ENCODE assay signal across 21 cellular contexts in the genomic region with DNA sequence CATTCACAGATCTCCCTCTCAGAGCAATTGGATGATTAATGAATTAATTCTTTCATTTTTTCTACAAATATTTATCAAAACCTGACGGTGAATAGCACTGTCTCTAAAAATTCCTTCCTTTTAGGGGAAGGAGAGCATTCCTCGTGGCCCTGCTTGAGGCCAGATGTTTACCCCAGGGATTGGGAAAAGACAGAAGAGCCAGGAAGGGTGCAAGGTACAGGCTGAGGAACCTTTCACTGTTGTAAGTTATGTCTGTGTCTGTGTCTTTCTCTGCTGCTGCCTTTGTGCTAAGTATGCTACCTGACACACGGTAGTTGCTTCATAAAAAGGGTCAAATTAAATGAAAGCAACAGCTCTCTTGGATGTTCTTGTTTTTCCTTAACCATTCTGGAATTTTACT. TPM values are rescaled to one million over a fixed set of nuclear protein-coding genes. Genes with fewer than 3 reads are reported as not detected.
DNase-seq lines count a peak whose midpoint lies in the region; ATAC-seq, FAIRE-seq and TF ChIP-seq lines count a peak whose summit lies in the region.
"Had no signal": no experiment of that assay in that cellular context is flagged by ENCODE, and none has a peak within 500 bp of the region (broad histone marks: within the 10 kb centered on the region; RNA-seq: fewer than 3 reads in every experiment).

No MANE protein-coding gene starts in this region.

- H3K9ac ChIP-seq in SK-N-SH (no peak overlapping the region), H1 (replicated peaks in 1 of 4; ENCODE audit: extremely low read depth in 1 of 4, low read depth in 3 of 4, low read length in 3 of 4) (no peak overlapping the region)
- H3K9ac ChIP-seq: BLaER1 treated with 17β-estradiol and CSF1 and Interleukin-3, amounts not matched to agents 10 nM and 100 nM had no signal

- H3K4me3 Mint-ChIP-seq in activated CD4-positive, alpha-beta T cell treated with anti-CD3 and anti-CD28 coated beads for 36 hours = no peak overlapping the region
- H3K4me3 Mint-ChIP-seq: CD4-positive, CD25-positive, alpha-beta regulatory T cell; GM23338 had no signal

- TF ChIP-seq POLR2A in H1 (IDR thresholded peaks at IDR 0.05; ENCODE audit: control extremely low read depth in 1 of 2, low read depth in 2 of 2, low read length in 2 of 2) = no peak
- no peak for TF ChIP-seq POLR2A in right lobe of liver (IDR thresholded peaks at IDR 0.05)

- intact Hi-C loops in right lobe of liver (cut with DNase I) = no loop called here
- intact Hi-C loops in activated CD4-positive, alpha-beta T cell treated with anti-CD3 and anti-CD28 coated beads for 36 hours (cut with DNase I, micrococcal nuclease) = no loop called here

- TF ChIP-seq CTCF in SK-N-SH (IDR thresholded peaks at IDR 0.05) (no peak), H1 (IDR thresholded peaks at IDR 0.05; ENCODE audit: control extremely low read depth in 1 of 3, insufficient read depth in 1 of 3, low read depth in 1 of 3, low read length in 3 of 3) (no peak), right lobe of liver (IDR thresholded peaks at IDR 0.05) (no peak)

- H3K4me3 ChIP-seq in SK-N-SH (ENCODE audit: low read depth in 2 of 2, low read length in 1 of 2) (no peak overlapping the region), H1 (ENCODE audit: extremely low read depth in 1 of 4, insufficient read depth in 2 of 4, low read depth in 3 of 4, low read length in 4 of 4) (no peak overlapping the region), right lobe of liver (no peak overlapping the region)
- H3K4me3 ChIP-seq: BLaER1 treated with 17β-estradiol and CSF1 and Interleukin-3, amounts not matched to agents 10 nM and 100 nM; GM12878; GM23338; HAP-1; K562 had no signal

- H3K18ac ChIP-seq in H1 (ENCODE audit: extremely low read depth, low read length) = no peak overlapping the region

- H3K27me3 Mint-ChIP-seq in activated CD4-positive, alpha-beta T cell treated with anti-CD3 and anti-CD28 coated beads for 36 hours = peaks cover 3% of the 10 kb centered on the region
- H3K27me3 Mint-ChIP-seq: CD4-positive, CD25-positive, alpha-beta regulatory T cell had no signal

- H3K36me3 ChIP-seq in SK-N-SH (replicated peaks in 1 of 2; ENCODE audit: control insufficient read depth in 1 of 2, insufficient read depth in 2 of 2, low read length in 1 of 2) (no peaks in the 10 kb centered on the region), H1 (ENCODE audit: control insufficient read depth in 2 of 4, insufficient read depth in 4 of 4, low read length in 3 of 4) (no peaks in the 10 kb centered on the region), right lobe of liver (no peaks in the 10 kb centered on the region)
- H3K36me3 ChIP-seq: BLaER1 treated with 17β-estradiol and CSF1 and Interleukin-3, amounts not matched to agents 10 nM and 100 nM; HAP-1 had no signal

- no peak for ATAC-seq in SK-N-SH treated with all-trans-retinoic acid at 6 μM for 48 hours
- peak; percentile 7 to 44 (median 24) for ATAC-seq in right lobe of liver
- no peak for ATAC-seq in HG03342 (IDR thresholded peaks at IDR 0.05; ENCODE audit: unreplicated experiment)
- ATAC-seq in activated CD4-positive, alpha-beta T cell treated with anti-CD3 and anti-CD28 coated beads for 36 hours = no peak
- no peak for ATAC-seq in HG02981 (IDR thresholded peaks at IDR 0.05; ENCODE audit: unreplicated experiment)
- ATAC-seq: GM12878, GM23338, K562 had no signal

- no peak overlapping the region for H3K14ac ChIP-seq in H1 (ENCODE audit: insufficient read length)

- H3F3A ChIP-seq in SK-N-SH (replicated peaks; ENCODE audit: insufficient read depth) = peaks cover 20% of the 10 kb centered on the region

- CTCF ChIA-PET in SK-N-SH (lab: Yijun Ruan, JAX) = interaction anchor here (0.7 kb wide), 1 partner anchor 27 kb away, joined by 3 read pairs; no protein-coding TSS in a partner anchor
- CTCF ChIA-PET in H1 (lab: Charles Lee; ENCODE audit: partially characterized antibody) = no interaction called here
- CTCF ChIA-PET in activated CD4-positive, alpha-beta T cell treated with anti-CD3 and anti-CD28 coated beads for 36 hours (lab: Charles Lee) = no interaction called here

- DNase-seq in SK-N-SH (no peak), H1 (ENCODE audit: low read depth in 1 of 2, low spot score in 2 of 2) (no peak), right lobe of liver (no peak), NCI-H774 (lab: John Stamatoyannopoulos, UW) (no peak)
- no peak for DNase-seq in activated CD4-positive, alpha-beta T cell treated with anti-CD3 and anti-CD28 coated beads for 36 hours
- DNase-seq: 8988T; ACHN; Calu3; CD4-positive, CD25-positive, alpha-beta regulatory T cell; DMS 273 treated with DMSO at 0.1 percent for 48 hours; DMS79 had no signal

- no peak for FAIRE-seq in H1 (lab: Jason Lieb, UNC)
- FAIRE-seq: GM12878, GM18507, HTR-8/SVneo, K562 had no signal

- POLR2A ChIA-PET in SK-N-SH (lab: Yijun Ruan, JAX) = no interaction called here
- POLR2A ChIA-PET in H1 (lab: Charles Lee; ENCODE audit: partially characterized antibody) = interaction anchor here (3.8 kb wide), 1 partner anchor 28 kb away, joined by 20 read pairs; a partner anchor contains a TSS
- POLR2A ChIA-PET in activated CD4-positive, alpha-beta T cell treated with anti-CD3 and anti-CD28 coated beads for 36 hours (lab: Charles Lee) = no interaction called here

- no peak overlapping the region for H2BK15ac ChIP-seq in H1 (ENCODE audit: low read length)

- TF ChIP-seq RAD21 in SK-N-SH (IDR thresholded peaks at IDR 0.05; ENCODE audit: low read length) (no peak), H1 (IDR thresholded peaks at IDR 0.05 in 1 of 2, conservative IDR thresholded peaks at IDR 0.05 in 1 of 2; ENCODE audit: low read depth in 2 of 2, low read length in 2 of 2) (no peak)

- H4K5ac ChIP-seq in H1 (ENCODE audit: insufficient read length, low read depth, low read length) = no peak overlapping the region

- no peaks in the 10 kb centered on the region for H3K9me2 ChIP-seq in SK-N-SH

- H4K20me1 ChIP-seq in SK-N-SH (ENCODE audit: insufficient read depth) (no peaks in the 10 kb centered on the region), H1 (replicated peaks in 1 of 2; ENCODE audit: control insufficient read depth in 1 of 2, insufficient read depth in 2 of 2, low read length in 2 of 2) (peaks cover 0 to 2% of the 10 kb centered on the region in 2 experiments)
- H4K20me1 ChIP-seq: BLaER1 treated with 17β-estradiol and CSF1 and Interleukin-3, amounts not matched to agents 10 nM and 100 nM had no signal

- no peaks in the 10 kb centered on the region for H3K27me3 ChIP-seq in SK-N-SH (ENCODE audit: insufficient read depth)
- H3K27me3 ChIP-seq in H1 (replicated peaks in 1 of 4; ENCODE audit: control insufficient read depth in 3 of 4, extremely low read depth in 1 of 4, insufficient read depth in 3 of 4, low read length in 3 of 4) = no peaks in the 10 kb centered on the region
- no peaks in the 10 kb centered on the region for H3K27me3 ChIP-seq in right lobe of liver
- H3K27me3 ChIP-seq: BLaER1 treated with 17β-estradiol and CSF1 and Interleukin-3, amounts not matched to agents 10 nM and 100 nM had no signal

- WGBS in SK-N-SH (ENCODE audit: low lambda C conversion rate) = 32% methylated on average over 3 of the region's 3 CpGs
- 80% methylated on average over 3 of the region's 3 CpGs; no CpG with 5 or more reads in 1 of the 2 experiments for WGBS in H1 (ENCODE audit: extremely low coverage in 1 of 2, insufficient coverage in 1 of 2, insufficient read length in 1 of 2, insufficient replicate concordance in 2 of 2, low coverage in 1 of 2, low lambda C conversion rate in 2 of 2, missing lambda C conversion rate in 1 of 2), 2 experiments
- 28% methylated on average over 3 of the region's 3 CpGs for WGBS in right lobe of liver (ENCODE audit: insufficient coverage, low coverage, low lambda C conversion rate, missing lambda C conversion rate)

- H2BK5ac ChIP-seq in H1 (ENCODE audit: low read depth, low read length) = no peak overlapping the region

- H3K79me2 ChIP-seq in SK-N-SH (ENCODE audit: insufficient read depth) = no peaks in the 10 kb centered on the region
- no peaks in the 10 kb centered on the region for H3K79me2 ChIP-seq in H1 (ENCODE audit: control insufficient read depth in 1 of 2, insufficient read depth in 2 of 2, low read length in 2 of 2)

- H2BK20ac ChIP-seq in H1 (ENCODE audit: low read length) = no peak overlapping the region

- H3K79me1 ChIP-seq in H1 (ENCODE audit: low read depth, low read length) = no peaks in the 10 kb centered on the region

- no peak overlapping the region for H3K23ac ChIP-seq in H1 (ENCODE audit: insufficient read length)

- no peak overlapping the region for H3K56ac ChIP-seq in H1 (replicated peaks; ENCODE audit: insufficient read length, low read depth, low read length)

- H3K23me2 ChIP-seq in H1 (ENCODE audit: low read depth, low read length) = no peaks in the 10 kb centered on the region

- no peaks in the 10 kb centered on the region for H3K9me3 ChIP-seq in SK-N-SH
- no peaks in the 10 kb centered on the region for H3K9me3 ChIP-seq in H1 (ENCODE audit: insufficient read depth in 2 of 2, low read depth in 1 of 2, low read length in 1 of 2)
- H3K9me3 ChIP-seq in right lobe of liver = no peaks in the 10 kb centered on the region
- H3K9me3 ChIP-seq: HAP-1 had no signal

- H3K4me1 ChIP-seq in SK-N-SH (ENCODE audit: control insufficient read depth in 1 of 2, insufficient read depth in 2 of 2, low read depth in 1 of 2, low read length in 1 of 2) (peaks cover 0 to 49% of the 10 kb centered on the region in 2 experiments; a peak in 2 of 4 replicates), H1 (replicated peaks in 1 of 4; ENCODE audit: control insufficient read depth in 3 of 4, insufficient read depth in 4 of 4, low read length in 3 of 4) (no peaks in the 10 kb centered on the region), right lobe of liver (peaks cover 0 to 68% (median 29%) of the 10 kb centered on the region in 4 donors)
- H3K4me1 ChIP-seq: HAP-1 had no signal

- H3K4me1 Mint-ChIP-seq in activated CD4-positive, alpha-beta T cell treated with anti-CD3 and anti-CD28 coated beads for 36 hours = no peaks in the 10 kb centered on the region
- H3K4me1 Mint-ChIP-seq: CD4-positive, CD25-positive, alpha-beta regulatory T cell; GM23338 had no signal

- H3K4me2 ChIP-seq in SK-N-SH (0 out of 2 replicates have a peak overlapping the region, but pooled peaks have one; percentile 19), H1 (ENCODE audit: insufficient read depth in 1 of 2, low read depth in 2 of 2, low read length in 2 of 2) (no peak overlapping the region)
- H3K4me2 ChIP-seq: BLaER1 treated with 17β-estradiol and CSF1 and Interleukin-3, amounts not matched to agents 10 nM and 100 nM; GM23338 had no signal

- no peak overlapping the region for H3K4ac ChIP-seq in H1 (replicated peaks; ENCODE audit: insufficient read length, low read depth, low read length)

- H4K8ac ChIP-seq in H1 (ENCODE audit: extremely low read depth, insufficient read depth, low read length) = no peak overlapping the region

- H2AK5ac ChIP-seq in H1 (ENCODE audit: low read depth, low read length) = no peak overlapping the region

- H2AFZ ChIP-seq in SK-N-SH (ENCODE audit: low read depth) (no peak overlapping the region), H1 (ENCODE audit: low read length) (no peak overlapping the region)
- H2AFZ ChIP-seq: GM23338 had no signal

- no peak overlapping the region for H4K91ac ChIP-seq in H1 (replicated peaks; ENCODE audit: insufficient read length, low read length)

- H2BK120ac ChIP-seq in H1 (replicated peaks; ENCODE audit: low read depth, low read length) = no peak overlapping the region

- H3K36me3 Mint-ChIP-seq in activated CD4-positive, alpha-beta T cell treated with anti-CD3 and anti-CD28 coated beads for 36 hours (ENCODE audit: low read depth) = no peaks in the 10 kb centered on the region
- H3K36me3 Mint-ChIP-seq: CD4-positive, CD25-positive, alpha-beta regulatory T cell had no signal

- no peak overlapping the region for H3K27ac Mint-ChIP-seq in activated CD4-positive, alpha-beta T cell treated with anti-CD3 and anti-CD28 coated beads for 36 hours
- H3K27ac Mint-ChIP-seq: CD4-positive, CD25-positive, alpha-beta regulatory T cell; GM23338 had no signal

- TF ChIP-seq EP300 in SK-N-SH (IDR thresholded peaks at IDR 0.05; ENCODE audit: borderline replicate concordance in 1 of 2, low read depth in 1 of 2, low read length in 1 of 2) = no peak
- TF ChIP-seq EP300 in H1 (IDR thresholded peaks at IDR 0.05; ENCODE audit: borderline replicate concordance in 1 of 2, low read depth in 2 of 2, low read length in 2 of 2) = no peak

- H3K27ac ChIP-seq in SK-N-SH (ENCODE audit: low read depth in 2 of 2, low read length in 1 of 2) (peak overlapping the region in 1 of 2 experiments; percentile 6; a peak in 2 of 4 replicates), H1 (ENCODE audit: low read depth, low read length) (no peak overlapping the region), right lobe of liver (peak overlapping the region; percentile 7 to 79 (median 74))
- H3K27ac ChIP-seq: BLaER1 treated with 17β-estradiol and CSF1 and Interleukin-3, amounts not matched to agents 10 nM and 100 nM had no signal

- 0 out of 2 replicates have a peak overlapping the region, but pooled peaks have one; percentile 40 for H2BK12ac ChIP-seq in H1 (ENCODE audit: low read depth, low read length)

- no peaks in the 10 kb centered on the region for H3K9me3 Mint-ChIP-seq in activated CD4-positive, alpha-beta T cell treated with anti-CD3 and anti-CD28 coated beads for 36 hours (ENCODE audit: low read depth)
- H3K9me3 Mint-ChIP-seq: GM23338 had no signal

RNA-seq across cellular contexts. Expression of a gene that starts 27.4 kb away (rescaled TPM):
- polyA plus RNA-seq in SK-N-SH (2012; rRNA removed) (486 and 709 TPM in 2 replicates), H1 (2011; rRNA removed) (25.0 and 47.5 TPM in 2 replicates)
- polyA plus RNA-seq in SK-N-SH (2012; cell fraction: cytosol; rRNA removed) = 749 and 798 TPM in 2 replicates
- polyA plus RNA-seq in SK-N-SH (2012; cell fraction: nucleus; rRNA removed) = 877 and 1,310 TPM in 2 replicates
- 105 and 107 TPM in 2 replicates for total RNA-seq in H1 (2021; fragmentation: NEBNext Ultra II Directional; extraction: Animal tissue kit (Norgen Biotek cat#: 25700))
- 41.2 TPM for polyA plus RNA-seq in H1 (2011; cell fraction: cytosol; rRNA removed)
- polyA plus RNA-seq in H1 (2011; cell fraction: nucleus; rRNA removed) = 63.0 TPM
- polyA plus RNA-seq in H1 (2012, experiment 1 of 2) = 45.9 to 78.2 TPM (median 57.8 TPM) in 4 replicates
- polyA plus RNA-seq in H1 (2012, experiment 2 of 2) = 40.3 TPM
- polyA plus RNA-seq in H1 (2013, experiment 1 of 2) = 74.6 TPM
- polyA plus RNA-seq in H1 (2013, experiment 2 of 2) = 92.4 TPM
- polyA minus RNA-seq in H1 (2011; rRNA and poly(A)+ RNA removed) = 15.8 and 28.5 TPM in 2 replicates
- 40.0 TPM for polyA minus RNA-seq in H1 (2011; cell fraction: cytosol; rRNA and poly(A)+ RNA removed)
- 69.8 TPM for polyA minus RNA-seq in H1 (2011; cell fraction: nucleus; rRNA and poly(A)+ RNA removed)
- total RNA-seq in right lobe of liver = 10 to 100 TPM in 5 of 6 experiments, 1 to 10 TPM in 1; 3.4 to 82.9 (median 54.3) TPM
- total RNA-seq in activated CD4-positive, alpha-beta T cell treated with anti-CD3 and anti-CD28 coated beads for 36 hours = not detected
- total RNA-seq: CD4-positive, CD25-positive, alpha-beta regulatory T cell had no signal
- polyA plus RNA-seq: CD4-positive, CD25-positive, alpha-beta regulatory T cell; K562 had no signal

Comparison
In these comparisons a context has a peak if more than half of its experiments do, and no peak if none do; other contexts are left out.
1. ATAC-seq: peak in right lobe of liver (4 of 4); none in SK-N-SH treated with all-trans-retinoic acid at 6 μM for 48 hours (single experiment), HG03342 (single experiment), activated CD4-positive, alpha-beta T cell treated with anti-CD3 and anti-CD28 coated beads for 36 hours (single experiment) and HG02981 (single experiment).
2. RNA of a gene that starts 27.4 kb away (total RNA-seq): 105 to 107 TPM in H1 and 3.4 to 82.9 TPM in right lobe of liver; not detected in activated CD4-positive, alpha-beta T cell treated with anti-CD3 and anti-CD28 coated beads for 36 hours; every median in the first group is over 4 times any median in the second.